Comparison of ENCODE assay signal across 3 cellular contexts in genomic region chr3:149217347-149217746, GRCh38.
TF ChIP-seq lines count a peak whose summit lies in the region.

No MANE protein-coding gene starts in this region.

TF ChIP-seq in A549, 52 proteins besides CTCF, POLR2A, EP300 and RAD21:
- TF ChIP-seq FOXS1 (CRISPR knock-in tag; IDR thresholded peaks at IDR 0.05) (no peak), BHLHE40 (IDR thresholded peaks at IDR 0.05; ENCODE audit: low read depth, low read length) (no peak)

TF ChIP-seq in GM12878, 131 proteins besides CTCF, POLR2A, EP300 and RAD21:
- TF ChIP-seq BACH1 (IDR thresholded peaks at IDR 0.05; ENCODE audit: borderline replicate concordance): no peak

TF ChIP-seq in liver, 16 proteins besides CTCF, POLR2A, EP300 and RAD21:
- no peak for TF ChIP-seq ATF3 (IDR thresholded peaks at IDR 0.05)
- no peak for TF ChIP-seq YY1 (IDR thresholded peaks at IDR 0.05)
- TF ChIP-seq RXRA (IDR thresholded peaks at IDR 0.05): no peak
- no peak for TF ChIP-seq JUND (IDR thresholded peaks at IDR 0.05)
- TF ChIP-seq NR2F2 (IDR thresholded peaks at IDR 0.05): no peak
- TF ChIP-seq EGR1 (IDR thresholded peaks at IDR 0.05; ENCODE audit: low read depth in 2 of 2): no peak
- no peak for TF ChIP-seq TAF1 (conservative IDR thresholded peaks at IDR 0.05)
- TF ChIP-seq MAX (IDR thresholded peaks at IDR 0.05): no peak
- no peak for TF ChIP-seq SP1 (IDR thresholded peaks at IDR 0.05)
- TF ChIP-seq FOXA2 (IDR thresholded peaks at IDR 0.05): no peak
